In the genomic region with DNA sequence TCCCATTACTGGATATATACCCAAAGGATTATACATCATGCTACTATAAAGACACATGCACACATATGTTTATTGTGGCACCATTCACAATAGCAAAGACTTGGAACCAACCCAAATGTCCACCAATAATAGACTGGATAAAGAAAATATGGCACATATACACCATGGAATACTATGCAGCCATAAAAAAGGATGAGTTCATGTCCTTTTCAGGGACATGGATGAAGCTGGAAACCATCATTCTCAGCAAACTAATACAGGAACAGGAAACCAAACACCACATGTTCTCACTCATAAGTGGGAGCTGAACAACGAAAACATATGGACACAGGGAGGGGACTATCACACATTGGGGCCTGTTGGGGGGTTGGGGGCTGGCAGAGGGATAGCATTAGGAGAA, we compare ENCODE assay signal across 4 cellular contexts. TPM values are rescaled to one million over a fixed set of nuclear protein-coding genes. Genes with fewer than 3 reads are reported as not detected.
"Had no signal": no experiment of that assay in that cellular context is flagged by ENCODE, and none has a peak within 500 bp of the region (broad histone marks: within the 10 kb centered on the region; RNA-seq: fewer than 3 reads in every experiment).

No MANE protein-coding gene starts in this region.

RNA-seq across cellular contexts. Expression of a gene that starts 3.2 kb away (rescaled TPM):
- total RNA-seq: NCI-H460 had no signal

RNA-seq across cellular contexts. Expression of a gene that starts 47.7 kb away (rescaled TPM):
- total RNA-seq: LHCN-M2, M059J, MCF 10A, NCI-H460 had no signal
